9 cellular contexts compared by ENCODE assay signal in the genomic region with DNA sequence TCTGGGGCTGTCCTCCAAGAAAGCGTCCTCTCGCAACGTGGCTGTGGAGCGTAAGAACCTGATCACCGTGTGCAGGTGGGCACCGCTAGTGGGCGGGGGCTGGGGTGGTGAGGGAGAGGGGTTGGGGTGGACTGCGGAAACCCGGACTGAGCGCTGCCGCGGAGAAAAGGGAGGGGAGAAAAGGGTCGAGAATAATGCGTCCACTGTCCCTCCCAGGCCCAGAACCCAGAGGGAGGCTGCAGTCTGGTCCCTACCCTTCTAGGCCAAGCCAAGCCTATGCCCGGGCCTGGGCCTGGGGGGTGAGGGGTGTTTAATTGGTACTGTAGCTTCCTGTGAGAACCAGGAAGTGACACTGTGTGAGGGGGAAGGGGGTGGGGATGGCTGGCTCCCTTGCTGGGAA. TPM values are rescaled to one million over a fixed set of nuclear protein-coding genes. Genes with fewer than 3 reads are reported as not detected.
DNase-seq lines count a peak whose midpoint lies in the region; ATAC-seq and TF ChIP-seq lines count a peak whose summit lies in the region.
"Had no signal": no experiment of that assay in that cellular context is flagged by ENCODE, and none has a peak within 500 bp of the region (broad histone marks: within the 10 kb centered on the region; RNA-seq: fewer than 3 reads in every experiment).

No MANE protein-coding gene starts in this region.

- DNase-seq in NCI-H345 (lab: John Stamatoyannopoulos, UW) (peak; percentile 41), NCI-H345 treated with DMSO at 0.1 percent for 48 hours (lab: John Stamatoyannopoulos, UW; ENCODE audit: unreplicated experiment) (no peak), PC-9 (no peak), right atrium auricular region (ENCODE audit: low spot score) (no peak), spleen (peak; percentile 76), NCI-H446 treated with DMSO at 0.1 percent for 48 hours (lab: John Stamatoyannopoulos, UW) (no peak)

- BruUV-seq in PC-9 (replicated peaks; lab: Mats Ljungman, UMichigan) = no TSS peak

- H3K79me2 ChIP-seq in PC-9 (ENCODE audit: low read depth) = no peaks in the 10 kb centered on the region

- CTCF ChIA-PET in PC-9 (lab: Charles Lee) = interaction anchor here (0.6 kb wide), 1 partner anchor 527 kb away, joined by 4 read pairs; no protein-coding TSS in a partner anchor

- H3K9me2 ChIP-seq in PC-9 (ENCODE audit: insufficient read depth) = no peaks in the 10 kb centered on the region

- H3K4me1 ChIP-seq in PC-9 (replicated peaks; ENCODE audit: insufficient read depth) (peaks cover 7% of the 10 kb centered on the region), right atrium auricular region (peaks cover 0 to 20% of the 10 kb centered on the region in 2 donors), spleen (peaks cover 16 to 25% (median 21%) of the 10 kb centered on the region in 6 donors)

- peaks cover 4% of the 10 kb centered on the region; the same call in 1 of the 2 replicates for H4K20me1 ChIP-seq in PC-9 (ENCODE audit: insufficient read depth)

- ATAC-seq in GM21515 (IDR thresholded peaks at IDR 0.05; ENCODE audit: unreplicated experiment) (no peak), GM19328 (IDR thresholded peaks at IDR 0.05; ENCODE audit: unreplicated experiment) (no peak)

- H3K4me2 ChIP-seq in PC-9 = peak overlapping the region; percentile 75; the same call in 1 of the 2 replicates

- no peak for TF ChIP-seq POLR2A in spleen (IDR thresholded peaks at IDR 0.05)

- peaks cover 18% of the 10 kb centered on the region; the same call in 1 of the 2 replicates for H3F3A ChIP-seq in PC-9 (ENCODE audit: insufficient read depth, low read depth)

- no peak overlapping the region for H2AFZ ChIP-seq in PC-9

- 1 to 5% (median 5%) methylated on average over 15 of the region's 15 CpGs for WGBS in spleen, 5 donors

- H3K27ac ChIP-seq in PC-9 (no peak overlapping the region), right atrium auricular region (no peak overlapping the region), spleen (no peak overlapping the region)

- POLR2A ChIA-PET in PC-9 (lab: Charles Lee; ENCODE audit: unreplicated experiment) = no interaction called here

- H3K36me3 ChIP-seq in PC-9 (ENCODE audit: low read depth) (no peaks in the 10 kb centered on the region), right atrium auricular region (no peaks in the 10 kb centered on the region), spleen (no peaks in the 10 kb centered on the region)

- H3K27me3 ChIP-seq in PC-9 (ENCODE audit: insufficient read depth, low read depth) = peaks cover 32% of the 10 kb centered on the region
- H3K27me3 ChIP-seq in right atrium auricular region = no peaks in the 10 kb centered on the region
- peaks cover 0 to 87% (median 16%) of the 10 kb centered on the region in 7 donors for H3K27me3 ChIP-seq in spleen (replicated peaks in 1 of 7)

- H3K4me3 ChIP-seq in PC-9 (no peak overlapping the region), right atrium auricular region (peak overlapping the region; percentile 20 to 55), spleen (peak overlapping the region in 7 of 8 donors; percentile 14 to 65 (median 38))

- no peaks in the 10 kb centered on the region for H3K9me3 ChIP-seq in PC-9 (ENCODE audit: insufficient read depth, low read depth)
- no peaks in the 10 kb centered on the region for H3K9me3 ChIP-seq in right atrium auricular region
- H3K9me3 ChIP-seq in spleen = no peaks in the 10 kb centered on the region

- TF ChIP-seq CTCF in PC-9 (conservative IDR thresholded peaks at IDR 0.05) (no peak), right atrium auricular region (IDR thresholded peaks at IDR 0.05) (no peak), spleen (IDR thresholded peaks at IDR 0.05 in 8 of 11, conservative IDR thresholded peaks at IDR 0.05 in 3 of 11) (no peak)

- intact Hi-C loops in PC-9 (cut with micrococcal nuclease; ENCODE audit: unreplicated experiment) = loop anchor here (5.0 kb wide), 1 partner anchor 87 kb away; no protein-coding TSS in a partner anchor
- intact Hi-C loops in spleen (cut with DNase I; ENCODE audit: low total_unique reads) = no loop called here

RNA-seq across cellular contexts. Expression of gene RUNDC3A, which starts 0.5 kb away (rescaled TPM):
- total RNA-seq in PC-9 (2021) (not detected in 2 replicates), right atrium auricular region (1 to 10 TPM; 1.7 to 4.5 TPM), spleen (10 to 100 TPM in 1 of 7 donors, 1 to 10 TPM in 5, under 1 TPM in 1; 0.95 to 12.5 (median 2.0) TPM)
- 10 to 100 TPM in 1 of 3 donors, 1 to 10 TPM in 1, under 1 TPM in 1; 0.48 to 14.6 (median 1.2) TPM for polyA plus RNA-seq in spleen

RNA-seq across cellular contexts. Expression of gene SLC25A39, which starts 15.8 kb away (rescaled TPM):
- total RNA-seq in PC-9 (2021) = 164 and 204 TPM in 2 replicates
- total RNA-seq in right atrium auricular region = 10 to 100 TPM; 60.4 to 83.3 TPM
- 100 to 1,000 TPM in 4 of 7 donors, 10 to 100 TPM in 3; 76.1 to 214 (median 104) TPM for total RNA-seq in spleen
- polyA plus RNA-seq in spleen = 100 to 1,000 TPM; 101 to 204 (median 132) TPM

RNA-seq across cellular contexts. Expression of gene GRN, which starts 36.2 kb away (rescaled TPM):
- 226 and 413 TPM in 2 replicates for total RNA-seq in PC-9 (2021)
- 100 to 1,000 TPM; 258 to 290 TPM for total RNA-seq in right atrium auricular region
- total RNA-seq in spleen = 100 to 1,000 TPM; 503 to 896 (median 579) TPM
- 100 to 1,000 TPM; 135 to 237 (median 166) TPM for polyA plus RNA-seq in spleen

RNA-seq across cellular contexts. Expression of gene SLC4A1, which starts 40.9 kb away (rescaled TPM):
- total RNA-seq in PC-9 (2021) = not detected in 2 replicates
- 1 to 10 TPM in 1 of 2 donors, under 1 TPM in 1; 0.47 to 1.1 TPM for total RNA-seq in right atrium auricular region
- 100 to 1,000 TPM in 1 of 7 donors, 10 to 100 TPM in 4, 1 to 10 TPM in 2; 2.2 to 315 (median 10.5) TPM for total RNA-seq in spleen
- polyA plus RNA-seq in spleen = 10 to 100 TPM in 1 of 3 donors, under 1 TPM in 2; 0.04 to 14.7 (median 0.30) TPM
- total RNA-seq: CD4-positive, CD25-positive, alpha-beta regulatory T cell had no signal
- polyA plus RNA-seq: CD4-positive, CD25-positive, alpha-beta regulatory T cell had no signal

RNA-seq across cellular contexts. Expression of gene FAM171A2, which starts 54.8 kb away (rescaled TPM):
- total RNA-seq in PC-9 (2021) (8.3 and 11.8 TPM in 2 replicates), right atrium auricular region (1 to 10 TPM; 2.4 to 3.3 TPM), spleen (1 to 10 TPM in 2 of 7 donors, under 1 TPM in 5; 0.60 to 2.5 (median 0.69) TPM)
- polyA plus RNA-seq in spleen = under 1 TPM; 0.11 to 0.42 (median 0.33) TPM

Comparison
In these comparisons a context has a peak if more than half of its experiments do, and no peak if none do; other contexts are left out.
1. DNase-seq: peak in NCI-H345 (single experiment) and spleen (single experiment); none in NCI-H345 treated with DMSO at 0.1 percent for 48 hours (single experiment), PC-9 (0 of 2), right atrium auricular region (single experiment) and NCI-H446 treated with DMSO at 0.1 percent for 48 hours (single experiment).